ENCODE assay signal across 14 cellular contexts in genomic region chr2:72719416-72719815, GRCh38.
DNase-seq lines count a peak whose midpoint lies in the region; ATAC-seq and TF ChIP-seq lines count a peak whose summit lies in the region.
"Had no signal": no experiment of that assay in that cellular context is flagged by ENCODE, and none has a peak within 500 bp of the region (broad histone marks: within the 10 kb centered on the region; RNA-seq: fewer than 3 reads in every experiment).

No MANE protein-coding gene starts in this region.

- no peak overlapping the region for H2AK5ac ChIP-seq in neuronal stem cell (ENCODE audit: low read depth, low read length)

- H2BK5ac ChIP-seq in neuronal stem cell (ENCODE audit: low read length), result no peak overlapping the region

- DNase-seq in DMS53 (lab: John Stamatoyannopoulos, UW), result peak; percentile 12
- DNase-seq in DMS53 treated with DMSO at 0.1 percent for 48 hours (lab: John Stamatoyannopoulos, UW; ENCODE audit: unreplicated experiment), result no peak
- DNase-seq in M059J (ENCODE audit: low read depth), result peak; percentile 51
- peak; percentile 10 for DNase-seq in fibroblast of mammary gland (ENCODE audit: low read depth)
- peak; percentile 12 for DNase-seq in neuronal stem cell (ENCODE audit: low spot score)
- no peak for DNase-seq in AML-193 (lab: John Stamatoyannopoulos, UW)
- no peak for DNase-seq in HUDEP-2 (lab: John Stamatoyannopoulos, UW; ENCODE audit: unreplicated experiment in 76 of 76)
- DNase-seq: activated CD4-positive, alpha-beta T cell treated with anti-CD3 and anti-CD28 coated beads, Interleukin-2, amount 10 ng/mL, durations not matched to agents 24 days and 14 days; activated naive CD4-positive, alpha-beta T cell treated with Interleukin-2 at 50 U/mL for 16 hours; MV-4-11; NCI-H82; SK-N-SH had no signal

- peaks cover 26% of the 10 kb centered on the region for H3K36me3 Mint-ChIP-seq in activated T-helper 17 cell treated with anti-CD3 and anti-CD28 coated beads, Interleukin-2, amount 50 U/mL, for 72 hours (ENCODE audit: low read depth)
- H3K36me3 Mint-ChIP-seq: natural killer cell treated with Interleukin-12 subunit alpha and Interleukin-12 subunit beta and Interleukin-15 and Interleukin-18, amount 100 ng/mL, for 72 hours had no signal

- H3K18ac ChIP-seq in neuronal stem cell (ENCODE audit: low read length), result no peak overlapping the region

- no peak overlapping the region for H3K4me2 ChIP-seq in neuronal stem cell (ENCODE audit: insufficient read depth, low read length, poor library complexity, severe bottlenecking)
- H3K4me2 ChIP-seq: SK-N-SH had no signal

- no CpG with 5 or more reads among the region's 4 CpGs for WGBS in neuronal stem cell (ENCODE audit: extremely low coverage in 2 of 2, insufficient read length in 2 of 2, insufficient replicate concordance in 1 of 2), 2 donors

- H2BK15ac ChIP-seq in neuronal stem cell (ENCODE audit: low read length), result no peak overlapping the region

- no peak for TF ChIP-seq CTCF in fibroblast of mammary gland (conservative IDR thresholded peaks at IDR 0.05; ENCODE audit: control insufficient read depth, insufficient read depth, low read depth, low read length)

- H3K36me3 ChIP-seq in neuronal stem cell (replicated peaks in 1 of 2; ENCODE audit: control insufficient read depth in 2 of 2, insufficient read depth in 2 of 2, low read length in 2 of 2), result peaks cover 0 to 7% of the 10 kb centered on the region in 2 donors

- H3K27ac Mint-ChIP-seq in activated T-helper 17 cell treated with anti-CD3 and anti-CD28 coated beads, Interleukin-2, amount 50 U/mL, for 72 hours, result no peak overlapping the region
- H3K27ac Mint-ChIP-seq: activated CD4-positive, alpha-beta T cell treated with anti-CD3 and anti-CD28 coated beads, Interleukin-2, amount 10 ng/mL, durations not matched to agents 24 days and 14 days; natural killer cell treated with Interleukin-12 subunit alpha and Interleukin-12 subunit beta and Interleukin-15 and Interleukin-18, amount 100 ng/mL, for 72 hours had no signal

- H3K27ac ChIP-seq in neuronal stem cell (replicated peaks; ENCODE audit: low read length), result no peak overlapping the region

- no peaks in the 10 kb centered on the region for H3K27me3 ChIP-seq in neuronal stem cell (ENCODE audit: control insufficient read depth in 3 of 3, insufficient read depth in 3 of 3, low read depth in 1 of 3, low read length in 3 of 3)

- H3K4me3 Mint-ChIP-seq in activated T-helper 17 cell treated with anti-CD3 and anti-CD28 coated beads, Interleukin-2, amount 50 U/mL, for 72 hours, result no peak overlapping the region
- H3K4me3 Mint-ChIP-seq: activated CD4-positive, alpha-beta T cell treated with anti-CD3 and anti-CD28 coated beads, Interleukin-2, amount 10 ng/mL, durations not matched to agents 24 days and 14 days; natural killer cell treated with Interleukin-12 subunit alpha and Interleukin-12 subunit beta and Interleukin-15 and Interleukin-18, amount 100 ng/mL, for 72 hours had no signal

- H4K8ac ChIP-seq in neuronal stem cell (ENCODE audit: low read depth, low read length), result no peak overlapping the region

- peaks cover 2 to 3% of the 10 kb centered on the region in 2 donors for H3K4me1 ChIP-seq in neuronal stem cell (ENCODE audit: control insufficient read depth in 2 of 2, insufficient read depth in 1 of 2, low read depth in 1 of 2, low read length in 2 of 2)

- H2AFZ ChIP-seq in neuronal stem cell (ENCODE audit: low read length), result no peak overlapping the region

- no peaks in the 10 kb centered on the region for H3K4me1 Mint-ChIP-seq in activated T-helper 17 cell treated with anti-CD3 and anti-CD28 coated beads, Interleukin-2, amount 50 U/mL, for 72 hours

- H3K9me3 Mint-ChIP-seq in activated T-helper 17 cell treated with anti-CD3 and anti-CD28 coated beads, Interleukin-2, amount 50 U/mL, for 72 hours, result no peaks in the 10 kb centered on the region
- H3K9me3 Mint-ChIP-seq: activated CD4-positive, alpha-beta T cell treated with anti-CD3 and anti-CD28 coated beads, Interleukin-2, amount 10 ng/mL, durations not matched to agents 24 days and 14 days; natural killer cell treated with Interleukin-12 subunit alpha and Interleukin-12 subunit beta and Interleukin-15 and Interleukin-18, amount 100 ng/mL, for 72 hours had no signal

- H3K4me3 ChIP-seq in fibroblast of mammary gland (ENCODE audit: control insufficient read depth, low read depth, low read length) (no peak overlapping the region), neuronal stem cell (ENCODE audit: low read length in 2 of 2) (no peak overlapping the region)

- no peak overlapping the region for H3K23ac ChIP-seq in neuronal stem cell (ENCODE audit: low read depth, low read length, poor library complexity)

- H3K4ac ChIP-seq in neuronal stem cell (ENCODE audit: low read length), result no peak overlapping the region

- no peaks in the 10 kb centered on the region for H3K27me3 Mint-ChIP-seq in activated T-helper 17 cell treated with anti-CD3 and anti-CD28 coated beads, Interleukin-2, amount 50 U/mL, for 72 hours
- H3K27me3 Mint-ChIP-seq: activated CD4-positive, alpha-beta T cell treated with anti-CD3 and anti-CD28 coated beads, Interleukin-2, amount 10 ng/mL, durations not matched to agents 24 days and 14 days; natural killer cell treated with Interleukin-12 subunit alpha and Interleukin-12 subunit beta and Interleukin-15 and Interleukin-18, amount 100 ng/mL, for 72 hours had no signal

- H3K79me1 ChIP-seq in neuronal stem cell (ENCODE audit: low read depth, low read length), result no peaks in the 10 kb centered on the region

- H2BK12ac ChIP-seq in neuronal stem cell (ENCODE audit: low read length), result no peak overlapping the region

- ATAC-seq in activated T-helper 17 cell treated with anti-CD3 and anti-CD28 coated beads, Interleukin-2, amount 50 U/mL, for 72 hours (replicated peaks), result no peak
- ATAC-seq: natural killer cell treated with Interleukin-12 subunit alpha and Interleukin-12 subunit beta and Interleukin-15 and Interleukin-18, amount 100 ng/mL, for 72 hours had no signal

- H3K9me3 ChIP-seq in neuronal stem cell (replicated peaks in 1 of 2; ENCODE audit: control insufficient read depth in 2 of 2, insufficient read depth in 1 of 2, low read depth in 1 of 2, low read length in 2 of 2), result no peaks in the 10 kb centered on the region
- H3K9me3 ChIP-seq: SK-N-SH had no signal

- no peak overlapping the region for H2BK120ac ChIP-seq in neuronal stem cell (ENCODE audit: low read depth, low read length)

- no peak overlapping the region for H4K91ac ChIP-seq in neuronal stem cell (ENCODE audit: low read depth, low read length, poor library complexity)

- H3K14ac ChIP-seq in neuronal stem cell (ENCODE audit: low read length), result no peak overlapping the region

- no peak overlapping the region for H3K9ac ChIP-seq in neuronal stem cell (ENCODE audit: low read depth, low read length, poor library complexity)
- H3K9ac ChIP-seq: SK-N-SH had no signal

Comparison
In these comparisons a context has a peak if more than half of its experiments do, and no peak if none do; other contexts are left out.
1. DNase-seq: peak in DMS53 (single experiment), M059J (single experiment), fibroblast of mammary gland (single experiment) and neuronal stem cell (single experiment); none in DMS53 treated with DMSO at 0.1 percent for 48 hours (single experiment), AML-193 (0 of 2) and HUDEP-2 (0 of 76).